Comparison of ENCODE assay signal across 1 cellular context in genomic region chr6:129691043-129691640, GRCh38.
TF ChIP-seq lines count a peak whose summit lies in the region.

No MANE protein-coding gene starts in this region.

TF ChIP-seq in GM12878, 131 proteins besides CTCF, POLR2A, EP300 and RAD21 (continued from another document):
- no peak for TF ChIP-seq NR2C2 (IDR thresholded peaks at IDR 0.05; ENCODE audit: borderline replicate concordance, control insufficient read depth, insufficient read length, low read depth)
